Comparison of ENCODE assay signal across 7 cellular contexts in genomic region chr14:23009939-23010718, GRCh38. TPM values are rescaled to one million over a fixed set of nuclear protein-coding genes. Genes with fewer than 3 reads are reported as not detected.
DNase-seq lines count a peak whose midpoint lies in the region; ATAC-seq and TF ChIP-seq lines count a peak whose summit lies in the region.

Gene C14orf93 (minus strand): TSS chr14:23010143. CDS start chr14:22999023, 11,120 bp downstream.

- H3K9me3 Mint-ChIP-seq in activated T-helper 2 cell treated with anti-CD3 and anti-CD28 coated beads, Interferon-gamma antibody, Interleukin-2, Interleukin-4, amounts not matched to agents 10 μg/mL and 5 μg/mL and 100 μg/mL, durations not matched to agents 14 hours and 24 hours and 36 hours: no peaks in the 10 kb centered on the region
- H3K9me3 Mint-ChIP-seq in nephron: no peaks in the 10 kb centered on the region

- peak within 1 kb of the TSS; percentile 82 for H2AFZ ChIP-seq in KMS-11 (ENCODE audit: low read depth)

- no peaks in the 10 kb centered on the region for H3K27me3 Mint-ChIP-seq in activated T-helper 2 cell treated with anti-CD3 and anti-CD28 coated beads, Interferon-gamma antibody, Interleukin-2, Interleukin-4, amounts not matched to agents 10 μg/mL and 5 μg/mL and 100 μg/mL, durations not matched to agents 14 hours and 24 hours and 36 hours (ENCODE audit: low read depth)
- no peaks in the 10 kb centered on the region for H3K27me3 Mint-ChIP-seq in nephron (ENCODE audit: low read depth)

- no peaks in the 10 kb centered on the region for H3K36me3 Mint-ChIP-seq in activated T-helper 2 cell treated with anti-CD3 and anti-CD28 coated beads, Interferon-gamma antibody, Interleukin-2, Interleukin-4, amounts not matched to agents 10 μg/mL and 5 μg/mL and 100 μg/mL, durations not matched to agents 14 hours and 24 hours and 36 hours (ENCODE audit: low read depth)
- no peaks in the 10 kb centered on the region for H3K36me3 Mint-ChIP-seq in nephron (ENCODE audit: low read depth)

- peak within 1 kb of the TSS; percentile 93 for H3K4me3 Mint-ChIP-seq in activated T-helper 2 cell treated with anti-CD3 and anti-CD28 coated beads, Interferon-gamma antibody, Interleukin-2, Interleukin-4, amounts not matched to agents 10 μg/mL and 5 μg/mL and 100 μg/mL, durations not matched to agents 14 hours and 24 hours and 36 hours (ENCODE audit: low read depth)
- H3K4me3 Mint-ChIP-seq in nephron: peak within 1 kb of the TSS; percentile 84 to 92 (median 90)

- no peaks in the 10 kb centered on the region for H3K79me2 ChIP-seq in KMS-11 (ENCODE audit: insufficient read depth, low read depth)

- H3K4me3 ChIP-seq in KMS-11 (IDR thresholded peaks at IDR 0.05; ENCODE audit: insufficient read depth, low read depth, low read length): no peak within 1 kb of the TSS
- peak within 1 kb of the TSS; percentile 61 for H3K4me3 ChIP-seq in fibroblast of the aortic adventitia (ENCODE audit: low read depth, low read length)

- no peaks in the 10 kb centered on the region for H3K27me3 ChIP-seq in KMS-11 (ENCODE audit: insufficient read depth, low read depth)

- no peaks in the 10 kb centered on the region for H3K36me3 ChIP-seq in KMS-11 (ENCODE audit: insufficient read depth)

- H3K27ac Mint-ChIP-seq in activated T-helper 2 cell treated with anti-CD3 and anti-CD28 coated beads, Interferon-gamma antibody, Interleukin-2, Interleukin-4, amounts not matched to agents 10 μg/mL and 5 μg/mL and 100 μg/mL, durations not matched to agents 14 hours and 24 hours and 36 hours: peak within 1 kb of the TSS; percentile 98
- peak within 1 kb of the TSS; percentile 96 to 99 (median 99) for H3K27ac Mint-ChIP-seq in nephron

- no peak for TF ChIP-seq CTCF in KMS-11 (conservative IDR thresholded peaks at IDR 0.05; ENCODE audit: low read depth, low read length)
- TF ChIP-seq CTCF in RWPE1 (conservative IDR thresholded peaks at IDR 0.05; ENCODE audit: low read depth): no peak
- TF ChIP-seq CTCF in fibroblast of the aortic adventitia (IDR thresholded peaks at IDR 0.05; ENCODE audit: insufficient read depth, low read length): no peak
- no peak for TF ChIP-seq CTCF in nephron (IDR thresholded peaks at IDR 0.05; ENCODE audit: unreplicated experiment in 3 of 3)

- DNase-seq in RWPE1 (ENCODE audit: low spot score): peak; percentile 78
- DNase-seq in activated T-helper 2 cell treated with anti-CD3 and anti-CD28 coated beads, Interferon-gamma antibody, Interleukin-2, Interleukin-4, amounts not matched to agents 10 μg/mL and 5 μg/mL and 100 μg/mL, durations not matched to agents 14 hours and 24 hours and 36 hours (ENCODE audit: low spot score): peak; percentile 73
- DNase-seq in fibroblast of the aortic adventitia (ENCODE audit: low read depth): peak; percentile 50
- peak; percentile 90 for DNase-seq in stimulated activated naive CD8-positive, alpha-beta T cell treated with anti-CD3 and anti-CD28 coated beads, Interleukin-15, Interleukin-2, amounts not matched to agents 100 U/mL and 50 U/mL, for 24 hours

- peak within 1 kb of the TSS; percentile 86 for H3K4me2 ChIP-seq in KMS-11

- CTCF ChIA-PET in RWPE1 (lab: Yijun Ruan, JAX): interaction anchor here (0.6 to 0.7 kb wide), 2 partner anchors 138 to 453 kb away, joined by 3 to 7 read pairs; no protein-coding TSS in a partner anchor

- peak within 1 kb of the TSS; percentile 64; the same call in 1 of the 2 replicates for H3K9ac ChIP-seq in KMS-11

- no peaks in the 10 kb centered on the region for H4K20me1 ChIP-seq in KMS-11 (ENCODE audit: insufficient read depth)

- intact Hi-C loops in activated T-helper 2 cell treated with anti-CD3 and anti-CD28 coated beads, Interferon-gamma antibody, Interleukin-2, Interleukin-4, amounts not matched to agents 10 μg/mL and 5 μg/mL and 100 μg/mL, durations not matched to agents 14 hours and 24 hours and 36 hours (cut with micrococcal nuclease): loop anchor here (5.0 to 10.0 kb wide), 2 partner anchors 47 to 295 kb away; partner anchors contain the start of genes BCL2L2, CDH24 and PPP1R3E

- ATAC-seq in GM18868 (IDR thresholded peaks at IDR 0.05; ENCODE audit: unreplicated experiment): peak; percentile 40
- peak; percentile 30 for ATAC-seq in stimulated activated naive CD8-positive, alpha-beta T cell treated with anti-CD3 and anti-CD28 coated beads, Interleukin-15, Interleukin-2, amounts not matched to agents 100 U/mL and 50 U/mL, for 24 hours

- H3K27ac ChIP-seq in KMS-11: peak within 1 kb of the TSS; percentile 74
- peak within 1 kb of the TSS; percentile 85 for H3K27ac ChIP-seq in RWPE1

- H3K4me1 Mint-ChIP-seq in activated T-helper 2 cell treated with anti-CD3 and anti-CD28 coated beads, Interferon-gamma antibody, Interleukin-2, Interleukin-4, amounts not matched to agents 10 μg/mL and 5 μg/mL and 100 μg/mL, durations not matched to agents 14 hours and 24 hours and 36 hours (ENCODE audit: low read depth): peaks cover 34% of the 10 kb centered on the region
- peaks cover 48% of the 10 kb centered on the region for H3K4me1 Mint-ChIP-seq in nephron

- POLR2A ChIA-PET in RWPE1 (lab: Yijun Ruan, JAX; ENCODE audit: low non-redundant PET): interaction anchor here (0.6 kb wide), 1 partner anchor 32 kb away, joined by 3 read pairs; no protein-coding TSS in a partner anchor

- peaks cover 31% of the 10 kb centered on the region for H3K4me1 ChIP-seq in KMS-11 (ENCODE audit: low read depth, poor library complexity, severe bottlenecking)

RNA-seq across cellular contexts. Expression of gene C14orf93, which starts in this region (rescaled TPM):
- total RNA-seq in activated T-helper 2 cell treated with anti-CD3 and anti-CD28 coated beads, Interferon-gamma antibody, Interleukin-2, Interleukin-4, amounts not matched to agents 10 μg/mL and 5 μg/mL and 100 μg/mL, durations not matched to agents 14 hours and 24 hours and 36 hours: 9.1 and 9.2 TPM in 2 replicates
- 7.0 and 8.1 TPM in 2 replicates for total RNA-seq in fibroblast of the aortic adventitia (ENCODE audit: low replicate concordance)
